Comparison of ENCODE assay signal across 1 cellular context in genomic region chrX:10576777-10577444, GRCh38.
TF ChIP-seq lines count a peak whose summit lies in the region.

No MANE protein-coding gene starts in this region.

TF ChIP-seq in SK-N-SH, 30 proteins besides CTCF, POLR2A, EP300 and RAD21 (continued from another document):
- TF ChIP-seq REST (IDR thresholded peaks at IDR 0.05; ENCODE audit: low read depth, low read length), result no peak
- no peak for TF ChIP-seq RFX5 (IDR thresholded peaks at IDR 0.05; ENCODE audit: low read length)
- no peak for TF ChIP-seq PBX3 (IDR thresholded peaks at IDR 0.05)
- TF ChIP-seq MEF2A (IDR thresholded peaks at IDR 0.05; ENCODE audit: borderline replicate concordance, low read depth), result no peak
- no peak for TF ChIP-seq NFIC (IDR thresholded peaks at IDR 0.05; ENCODE audit: borderline replicate concordance)
- no peak for TF ChIP-seq CHD2 (IDR thresholded peaks at IDR 0.05; ENCODE audit: low read length, partially characterized antibody)
- no peak for TF ChIP-seq NRF1 (IDR thresholded peaks at IDR 0.05; ENCODE audit: low read depth, low read length)
- no peak for TF ChIP-seq FOXM1 (IDR thresholded peaks at IDR 0.05; ENCODE audit: low read depth)
- no peak for TF ChIP-seq GABPA (IDR thresholded peaks at IDR 0.05; ENCODE audit: low read depth)
- TF ChIP-seq JUND (IDR thresholded peaks at IDR 0.05), result no peak
- TF ChIP-seq MXI1 (IDR thresholded peaks at IDR 0.05; ENCODE audit: low read depth, low read length), result no peak
- TF ChIP-seq FOSL2 (IDR thresholded peaks at IDR 0.05; ENCODE audit: borderline replicate concordance, low read depth), result no peak
- no peak for TF ChIP-seq TCF12 (IDR thresholded peaks at IDR 0.05)
- no peak for TF ChIP-seq RCOR1 (IDR thresholded peaks at IDR 0.05; ENCODE audit: low read length)
- TF ChIP-seq YY1 (IDR thresholded peaks at IDR 0.05; ENCODE audit: low read depth), result no peak
- TF ChIP-seq GATA2 (CRISPR knock-in tag; IDR thresholded peaks at IDR 0.05), result no peak
- no peak for TF ChIP-seq ELF1 (IDR thresholded peaks at IDR 0.05)
- no peak for TF ChIP-seq SMC3 (IDR thresholded peaks at IDR 0.05; ENCODE audit: low read depth, low read length)
TF ChIP-seq in SK-N-SH: peak in this region for 0.
